Comparison of ENCODE assay signal across 8 cellular contexts in the genomic region with DNA sequence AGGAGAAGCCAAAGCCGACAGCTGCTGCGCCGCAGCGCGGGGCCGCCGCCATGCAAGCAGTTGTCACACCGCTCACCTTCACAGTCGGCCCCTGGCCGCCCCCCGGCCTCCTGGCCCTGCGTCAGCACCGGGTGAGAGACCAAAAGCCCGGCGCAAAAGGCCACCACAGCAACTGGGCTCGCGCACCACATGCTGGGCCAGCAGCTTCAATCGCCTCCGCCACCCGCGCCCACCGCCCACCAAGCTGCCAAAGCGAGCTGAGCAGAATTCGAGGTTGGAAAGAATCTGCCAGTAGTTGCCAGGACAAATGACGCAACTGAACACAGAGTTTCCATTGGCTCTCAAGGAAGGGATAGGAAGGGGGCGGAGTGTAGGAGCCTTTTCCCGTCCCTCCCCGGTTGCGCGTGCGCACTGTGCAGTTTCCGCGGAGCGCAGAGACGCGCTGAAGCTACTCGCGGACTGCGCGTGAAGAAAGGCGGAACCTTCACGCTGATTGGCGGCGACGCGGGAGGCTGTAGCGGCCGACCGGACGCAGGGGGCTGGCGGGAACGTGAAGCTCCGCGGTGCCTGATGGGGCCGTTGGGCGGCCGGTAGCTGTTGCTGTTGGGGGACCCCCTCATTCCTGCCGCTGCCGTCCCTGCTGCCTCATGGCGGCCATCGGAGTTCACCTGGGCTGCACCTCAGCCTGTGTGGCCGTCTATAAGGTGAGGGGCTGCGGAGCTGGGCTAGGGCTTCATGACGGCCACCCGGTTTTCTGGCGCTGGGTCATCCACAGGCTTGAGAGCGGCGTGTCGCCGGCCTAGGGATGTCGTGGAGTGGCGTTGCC. TPM values are rescaled to one million over a fixed set of nuclear protein-coding genes. Genes with fewer than 3 reads are reported as not detected.
DNase-seq lines count a peak whose midpoint lies in the region; ATAC-seq and TF ChIP-seq lines count a peak whose summit lies in the region.

Gene CDNF, minus strand, starts transcription at position 282 of the 826 bp plus-strand sequence. Its CDS starts 91 bp downstream, at position 191.
Gene HSPA14, plus strand, starts transcription at position 551 of the 826 bp plus-strand sequence. Its CDS starts 97 bp downstream, at position 648.
A gene with protein sequence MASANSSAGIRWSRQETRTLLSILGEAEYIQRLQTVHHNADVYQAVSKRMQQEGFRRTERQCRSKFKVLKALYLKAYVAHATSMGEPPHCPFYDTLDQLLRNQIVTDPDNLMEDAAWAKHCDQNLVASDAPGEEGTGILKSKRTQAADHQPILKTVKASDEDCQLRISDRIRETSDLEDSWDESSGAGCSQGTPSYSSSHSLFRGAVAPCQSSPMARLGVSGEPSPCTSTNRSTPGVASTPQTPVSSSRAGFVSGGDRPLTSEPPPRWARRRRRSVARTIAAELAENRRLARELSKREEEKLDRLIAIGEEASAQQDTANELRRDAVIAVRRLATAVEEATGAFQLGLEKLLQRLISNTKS (plus strand): TSS at position 551 of the 826 bp plus-strand sequence. CDS start 3,979 bp downstream, outside the sequence.

- peak in 3 of 4 donors; percentile 38 to 78 (median 54) for TF ChIP-seq POLR2A in esophagus squamous epithelium (IDR thresholded peaks at IDR 0.05)

- H3K27ac Mint-ChIP-seq in activated T-helper 1 cell treated with anti-CD3 and anti-CD28 coated beads, Interleukin-12 subunit alpha, Interleukin-12 subunit beta, Interleukin-2, Interleukin-4 antibody, amounts not matched to agents 30 ng/mL and 10 ng/mL and 1 ng/mL, durations not matched to agents 14 hours and 24 hours and 36 hours = peak within 1 kb of the TSS; percentile 94

- H3K9ac ChIP-seq in DND-41 (ENCODE audit: low read depth, low read length) (peak within 1 kb of the TSS; percentile 99), GM23248 (peak within 1 kb of the TSS; percentile 91)

- no peaks in the 10 kb centered on the region for H3K9me3 Mint-ChIP-seq in activated T-helper 1 cell treated with anti-CD3 and anti-CD28 coated beads, Interleukin-12 subunit alpha, Interleukin-12 subunit beta, Interleukin-2, Interleukin-4 antibody, amounts not matched to agents 30 ng/mL and 10 ng/mL and 1 ng/mL, durations not matched to agents 14 hours and 24 hours and 36 hours

- H3K4me3 ChIP-seq in DND-41 (ENCODE audit: low read depth in 1 of 2, low read length in 2 of 2) (peak within 1 kb of the TSS; percentile 94 to 98), GM23248 (peak within 1 kb of the TSS; percentile 87), esophagus squamous epithelium (peak within 1 kb of the TSS; percentile 76 to 99 (median 86))

- 0 to 2% methylated on average over 72 of the region's 72 CpGs for WGBS in GM23248 (ENCODE audit: low coverage in 1 of 2, low lambda C conversion rate in 2 of 2, missing lambda C conversion rate in 2 of 2), 2 experiments
- WGBS in esophagus squamous epithelium, 2 donors = 0 to 2% methylated on average over 8 to 30 of the region's 72 CpGs

- in situ Hi-C loops in GM23248 (cut with MboI) = no loop called here

- peaks cover 20% of the 10 kb centered on the region for H3K4me1 Mint-ChIP-seq in activated T-helper 1 cell treated with anti-CD3 and anti-CD28 coated beads, Interleukin-12 subunit alpha, Interleukin-12 subunit beta, Interleukin-2, Interleukin-4 antibody, amounts not matched to agents 30 ng/mL and 10 ng/mL and 1 ng/mL, durations not matched to agents 14 hours and 24 hours and 36 hours (ENCODE audit: low read depth)

- H2AFZ ChIP-seq in DND-41 (ENCODE audit: low read depth, low read length) (peak within 1 kb of the TSS; percentile 95), GM23248 (peak within 1 kb of the TSS; percentile 95)

- H3K36me3 ChIP-seq in DND-41 (ENCODE audit: insufficient read depth, low read length) = peaks cover 37% of the 10 kb centered on the region
- H3K36me3 ChIP-seq in GM23248 (ENCODE audit: low read depth) = peaks cover 30% of the 10 kb centered on the region
- H3K36me3 ChIP-seq in esophagus squamous epithelium = peaks cover 5 to 38% (median 6%) of the 10 kb centered on the region in 3 donors

- H3K4me2 ChIP-seq in DND-41 (ENCODE audit: insufficient read depth, low read length) = peak within 1 kb of the TSS; percentile 89
- H3K4me2 ChIP-seq in GM23248 (ENCODE audit: unreplicated experiment) = peak within 1 kb of the TSS; percentile 84

- peaks cover 17% of the 10 kb centered on the region for H3K36me3 Mint-ChIP-seq in activated T-helper 1 cell treated with anti-CD3 and anti-CD28 coated beads, Interleukin-12 subunit alpha, Interleukin-12 subunit beta, Interleukin-2, Interleukin-4 antibody, amounts not matched to agents 30 ng/mL and 10 ng/mL and 1 ng/mL, durations not matched to agents 14 hours and 24 hours and 36 hours (ENCODE audit: low read depth)

- no peaks in the 10 kb centered on the region for H3K9me3 ChIP-seq in DND-41 (ENCODE audit: insufficient read depth, low read length, severe bottlenecking)
- no peaks in the 10 kb centered on the region for H3K9me3 ChIP-seq in GM23248 (ENCODE audit: low read depth)
- H3K9me3 ChIP-seq in esophagus squamous epithelium = no peaks in the 10 kb centered on the region

- peaks cover 49% of the 10 kb centered on the region for H3K79me2 ChIP-seq in DND-41 (ENCODE audit: insufficient read depth, low read length)
- H3K79me2 ChIP-seq in GM23248 (ENCODE audit: insufficient read depth) = peaks cover 48% of the 10 kb centered on the region

- H3F3A ChIP-seq in GM23248 (ENCODE audit: insufficient read depth) = no peaks in the 10 kb centered on the region

- intact Hi-C loops in activated T-helper 1 cell treated with anti-CD3 and anti-CD28 coated beads, Interleukin-12 subunit alpha, Interleukin-12 subunit beta, Interleukin-2, Interleukin-4 antibody, amounts not matched to agents 30 ng/mL and 10 ng/mL and 1 ng/mL, durations not matched to agents 14 hours and 24 hours and 36 hours (cut with micrococcal nuclease) = loop anchor here (1.0 to 5.0 kb wide), 13 partner anchors 15 to 651 kb away; partner anchors contain the start of genes DCLRE1C, MEIG1, RPP38 and SUV39H2
- intact Hi-C loops in esophagus squamous epithelium (cut with DNase I) = no loop called here

- ATAC-seq in DND-41 (ENCODE audit: insufficient read depth, low read depth) = peak; percentile 90

- peak; percentile 99 for DNase-seq in DND-41
- DNase-seq in GM23248 = peak; percentile 99
- peak; percentile 100 for DNase-seq in Kasumi-1 (lab: John Stamatoyannopoulos, UW)
- peak; percentile 99 for DNase-seq in RPMI7951 (ENCODE audit: low read depth)
- DNase-seq in activated T-helper 1 cell treated with anti-CD3 and anti-CD28 coated beads, Interleukin-12 subunit alpha, Interleukin-12 subunit beta, Interleukin-2, Interleukin-4 antibody, amounts not matched to agents 30 ng/mL and 10 ng/mL and 1 ng/mL, durations not matched to agents 14 hours and 24 hours and 36 hours (ENCODE audit: low spot score) = peak; percentile 100
- DNase-seq in esophagus squamous epithelium (lab: John Stamatoyannopoulos, UW) = peak; percentile 86
- peak; percentile 100 for DNase-seq in myocyte (ENCODE audit: low read depth)
- DNase-seq in stimulated activated CD8-positive, alpha-beta memory T cell treated with anti-CD3 and anti-CD28 coated beads, Interleukin-7, amount 100 ng/mL, for 48 hours (ENCODE audit: extremely low read depth in 1 of 2, low read depth in 1 of 2) = peak; percentile 97 to 99

- peaks cover 26% of the 10 kb centered on the region for H3K4me1 ChIP-seq in DND-41 (ENCODE audit: insufficient read depth, low read length)
- peaks cover 12% of the 10 kb centered on the region for H3K4me1 ChIP-seq in GM23248 (ENCODE audit: insufficient read depth)
- H3K4me1 ChIP-seq in esophagus squamous epithelium = peaks cover 10 to 26% (median 15%) of the 10 kb centered on the region in 3 donors

- TF ChIP-seq CTCF in DND-41 (IDR thresholded peaks at IDR 0.05; ENCODE audit: borderline replicate concordance, extremely low read depth, low read length, poor library complexity, severe bottlenecking) (peak; percentile 10), esophagus squamous epithelium (IDR thresholded peaks at IDR 0.05) (peak in 3 of 6 experiments; percentile 14 to 30 (median 19))

- peaks cover 34% of the 10 kb centered on the region for H4K20me1 ChIP-seq in DND-41 (ENCODE audit: insufficient read depth, low read length)
- no peaks in the 10 kb centered on the region for H4K20me1 ChIP-seq in GM23248 (ENCODE audit: insufficient read depth)

- no peaks in the 10 kb centered on the region for H3K27me3 ChIP-seq in DND-41 (ENCODE audit: insufficient read depth, low read length, poor library complexity)
- no peaks in the 10 kb centered on the region for H3K27me3 ChIP-seq in GM23248 (replicated peaks; ENCODE audit: insufficient read depth)
- no peaks in the 10 kb centered on the region for H3K27me3 ChIP-seq in esophagus squamous epithelium

- peak within 1 kb of the TSS; percentile 98 for H3K27ac ChIP-seq in DND-41 (ENCODE audit: low read length)
- H3K27ac ChIP-seq in GM23248 = peak within 1 kb of the TSS; percentile 83
- peak within 1 kb of the TSS; percentile 95 to 96 (median 96) for H3K27ac ChIP-seq in esophagus squamous epithelium

- no peaks in the 10 kb centered on the region for H3K9me2 ChIP-seq in GM23248 (ENCODE audit: insufficient read depth)

- H3K4me3 Mint-ChIP-seq in activated T-helper 1 cell treated with anti-CD3 and anti-CD28 coated beads, Interleukin-12 subunit alpha, Interleukin-12 subunit beta, Interleukin-2, Interleukin-4 antibody, amounts not matched to agents 30 ng/mL and 10 ng/mL and 1 ng/mL, durations not matched to agents 14 hours and 24 hours and 36 hours = peak within 1 kb of the TSS; percentile 93

- no peaks in the 10 kb centered on the region for H3K27me3 Mint-ChIP-seq in activated T-helper 1 cell treated with anti-CD3 and anti-CD28 coated beads, Interleukin-12 subunit alpha, Interleukin-12 subunit beta, Interleukin-2, Interleukin-4 antibody, amounts not matched to agents 30 ng/mL and 10 ng/mL and 1 ng/mL, durations not matched to agents 14 hours and 24 hours and 36 hours (ENCODE audit: insufficient read depth)

RNA-seq across cellular contexts. Expression of gene CDNF, which starts in this region (rescaled TPM):
- 0.32 and 1.0 TPM in 2 replicates for total RNA-seq in GM23248 (2014; rRNA removed; shearing (Covaris generic))
- 1.0 and 1.3 TPM in 2 replicates for polyA plus RNA-seq in GM23248 (2016; fragmentation: Nextera tagmentation; extraction: Ambion mirVana)
- total RNA-seq in RPMI7951 (2014; rRNA removed; shearing (Covaris generic)) = 0.29 TPM in 1 of 2 replicates, not detected in the other
- 0.47 and 0.93 TPM in 2 replicates for total RNA-seq in activated T-helper 1 cell treated with anti-CD3 and anti-CD28 coated beads, Interleukin-12 subunit alpha, Interleukin-12 subunit beta, Interleukin-2, Interleukin-4 antibody, amounts not matched to agents 30 ng/mL and 10 ng/mL and 1 ng/mL, durations not matched to agents 14 hours and 24 hours and 36 hours
- total RNA-seq in esophagus squamous epithelium = 1 to 10 TPM in 2 of 4 donors, not detected in 2; 1.1 to 1.3 TPM
- 0.88 and 2.9 TPM in 2 replicates for total RNA-seq in myocyte
- polyA plus RNA-seq in myocyte (2012) = 1.8 TPM

RNA-seq across cellular contexts. Expression of gene HSPA14, which starts in this region (rescaled TPM):
- 14.9 and 15.6 TPM in 2 replicates for total RNA-seq in GM23248 (2014; rRNA removed; shearing (Covaris generic))
- 18.3 and 21.0 TPM in 2 replicates for polyA plus RNA-seq in GM23248 (2016; fragmentation: Nextera tagmentation; extraction: Ambion mirVana)
- total RNA-seq in RPMI7951 (2014; rRNA removed; shearing (Covaris generic)) = 38.7 and 51.5 TPM in 2 replicates
- total RNA-seq in activated T-helper 1 cell treated with anti-CD3 and anti-CD28 coated beads, Interleukin-12 subunit alpha, Interleukin-12 subunit beta, Interleukin-2, Interleukin-4 antibody, amounts not matched to agents 30 ng/mL and 10 ng/mL and 1 ng/mL, durations not matched to agents 14 hours and 24 hours and 36 hours = 36.6 and 38.0 TPM in 2 replicates
- total RNA-seq in esophagus squamous epithelium (10 to 100 TPM; 12.5 to 21.4 (median 13.1) TPM), myocyte (20.8 and 23.7 TPM in 2 replicates)
- polyA plus RNA-seq in myocyte (2012) = 7.7 TPM

RNA-seq across cellular contexts. Expression of the third gene that starts in this region (rescaled TPM):
- 13.8 and 15.9 TPM in 2 replicates for total RNA-seq in GM23248 (2014; rRNA removed; shearing (Covaris generic))
- polyA plus RNA-seq in GM23248 (2016; fragmentation: Nextera tagmentation; extraction: Ambion mirVana) = 7.2 and 7.4 TPM in 2 replicates
- total RNA-seq in RPMI7951 (2014; rRNA removed; shearing (Covaris generic)) = 20.5 and 24.6 TPM in 2 replicates
- 26.7 and 29.6 TPM in 2 replicates for total RNA-seq in activated T-helper 1 cell treated with anti-CD3 and anti-CD28 coated beads, Interleukin-12 subunit alpha, Interleukin-12 subunit beta, Interleukin-2, Interleukin-4 antibody, amounts not matched to agents 30 ng/mL and 10 ng/mL and 1 ng/mL, durations not matched to agents 14 hours and 24 hours and 36 hours
- total RNA-seq in esophagus squamous epithelium = 1 to 10 TPM; 7.3 to 9.2 (median 8.2) TPM
- total RNA-seq in myocyte = 15.2 and 15.9 TPM in 2 replicates
- polyA plus RNA-seq in myocyte (2012) = 6.9 TPM

Comparison
In these comparisons a context has a peak if more than half of its experiments do, and no peak if none do; other contexts are left out.
1. Peak in every context shown above with its lines: DNase-seq, ATAC-seq, H3K4me3 ChIP-seq and H3K27ac ChIP-seq.